Comparison of ENCODE assay signal across 8 cellular contexts in genomic region chr9:109574061-109574882, GRCh38.
DNase-seq lines count a peak whose midpoint lies in the region; ATAC-seq and TF ChIP-seq lines count a peak whose summit lies in the region.

No MANE protein-coding gene starts in this region.

- H3K4me3 ChIP-seq in psoas muscle = no peak overlapping the region

- H3K4me1 ChIP-seq in psoas muscle = no peaks in the 10 kb centered on the region

- H3K36me3 ChIP-seq in psoas muscle (ENCODE audit: insufficient read depth in 1 of 2, low read depth in 1 of 2) = no peaks in the 10 kb centered on the region

- DNase-seq in DMS53 (lab: John Stamatoyannopoulos, UW) = peak; percentile 79
- DNase-seq in NCI-H1694 (lab: John Stamatoyannopoulos, UW) = peak; percentile 60
- DNase-seq in T1000 (lab: John Stamatoyannopoulos, UW) = peak; percentile 4
- peak; percentile 57 for DNase-seq in foreskin melanocyte
- no peak for DNase-seq in psoas muscle

- H3K9me3 ChIP-seq in psoas muscle = no peaks in the 10 kb centered on the region

- no peaks in the 10 kb centered on the region for H3K27me3 ChIP-seq in psoas muscle (ENCODE audit: insufficient read depth in 3 of 3, low read length in 2 of 3)

- WGBS in psoas muscle, 3 donors = 3 to 13% (median 4%) methylated on average over 2 of the region's 2 CpGs

- no peak overlapping the region for H3K27ac ChIP-seq in psoas muscle

- intact Hi-C loops in psoas muscle (cut with DNase I) = loop anchor here (1.0 to 10.0 kb wide), 7 partner anchors 238 to 641 kb away; no protein-coding TSS in a partner anchor

- peak; percentile 74 for TF ChIP-seq CTCF in psoas muscle (IDR thresholded peaks at IDR 0.05)

- ATAC-seq in GM21786 (IDR thresholded peaks at IDR 0.05; ENCODE audit: unreplicated experiment) = peak; percentile 53
- peak; percentile 58 to 84 (median 76) for ATAC-seq in psoas muscle
- ATAC-seq in activated CD4-positive, CD25-positive, alpha-beta regulatory T cell treated with anti-CD3 and anti-CD28 coated beads, Interleukin-2, amount 50 U/mL, for 24 hours = no peak
- no peak for ATAC-seq in GM21737 (IDR thresholded peaks at IDR 0.05; ENCODE audit: unreplicated experiment)

Comparison
In these comparisons a context has a peak if more than half of its experiments do, and no peak if none do; other contexts are left out.
1. DNase-seq: peak in DMS53 (single experiment), NCI-H1694 (single experiment), T1000 (single experiment) and foreskin melanocyte (single experiment); none in psoas muscle (0 of 2).
2. ATAC-seq: peak in GM21786 (single experiment) and psoas muscle (4 of 4); none in activated CD4-positive, CD25-positive, alpha-beta regulatory T cell treated with anti-CD3 and anti-CD28 coated beads, Interleukin-2, amount 50 U/mL, for 24 hours (0 of 2) and GM21737 (single experiment).